In the genomic region with DNA sequence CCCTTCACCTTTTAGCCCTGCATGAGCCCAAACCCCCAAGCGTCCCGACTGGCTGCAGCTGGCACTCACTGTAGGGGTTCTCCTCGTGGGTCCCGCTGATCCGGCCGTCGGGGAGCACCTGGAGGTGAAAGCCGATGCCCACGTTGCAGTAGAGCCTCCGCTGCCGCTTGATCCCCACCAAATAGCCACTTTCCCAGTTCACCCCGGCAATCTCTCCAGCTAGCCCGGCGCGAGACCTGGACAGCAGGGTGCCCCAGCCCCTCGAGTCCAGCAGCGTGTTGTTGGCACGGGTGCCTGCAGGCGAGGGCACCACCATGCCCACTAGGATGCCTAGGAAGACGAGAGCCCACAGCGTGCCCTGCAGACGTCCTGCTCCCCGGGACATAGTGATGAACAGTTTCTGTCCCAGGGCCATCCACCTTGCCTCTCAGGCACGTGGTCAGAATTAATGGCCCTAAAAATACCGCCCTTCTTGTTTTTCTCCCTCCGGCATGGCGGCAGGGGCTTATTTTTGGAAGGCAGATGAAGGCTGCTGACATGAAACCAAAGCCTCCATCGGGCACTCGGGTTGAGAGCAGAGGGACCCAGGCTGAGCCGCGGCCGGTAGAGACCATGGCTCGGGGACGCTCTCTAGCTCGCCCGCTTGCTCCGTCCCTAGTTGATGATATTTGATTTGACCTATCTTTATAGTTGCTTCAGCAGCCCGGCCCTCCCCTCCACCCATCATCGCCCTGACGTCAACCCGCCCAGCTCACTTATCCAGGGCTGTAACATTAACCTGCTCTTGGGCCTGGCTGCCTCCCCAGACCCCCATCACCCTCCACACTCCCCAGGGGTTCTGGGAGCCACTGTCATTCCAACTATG, we compare ENCODE assay signal across 17 cellular contexts. TPM values are rescaled to one million over a fixed set of nuclear protein-coding genes. Genes with fewer than 3 reads are reported as not detected.
DNase-seq lines count a peak whose midpoint lies in the region; ATAC-seq and TF ChIP-seq lines count a peak whose summit lies in the region.
"Had no signal": no experiment of that assay in that cellular context is flagged by ENCODE, and none has a peak within 500 bp of the region (broad histone marks: within the 10 kb centered on the region; RNA-seq: fewer than 3 reads in every experiment).

A gene with protein sequence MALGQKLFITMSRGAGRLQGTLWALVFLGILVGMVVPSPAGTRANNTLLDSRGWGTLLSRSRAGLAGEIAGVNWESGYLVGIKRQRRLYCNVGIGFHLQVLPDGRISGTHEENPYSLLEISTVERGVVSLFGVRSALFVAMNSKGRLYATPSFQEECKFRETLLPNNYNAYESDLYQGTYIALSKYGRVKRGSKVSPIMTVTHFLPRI (minus strand): TSS at position 660 of the 865 bp plus-strand sequence. CDS start 245 bp downstream, at position 415.

- H3K23me2 ChIP-seq in H9 (ENCODE audit: insufficient read length, low read depth, low read length, poor library complexity, severe bottlenecking): peaks cover 8% of the 10 kb centered on the region

- H2BK5ac ChIP-seq in H9 (ENCODE audit: insufficient read length, low read length): no peak within 1 kb of the TSS

- no peaks in the 10 kb centered on the region for H3K79me1 ChIP-seq in H9 (ENCODE audit: insufficient read depth, low read depth, low read length, poor library complexity, severe bottlenecking)

- H4K91ac ChIP-seq in H9 (ENCODE audit: insufficient read length, low read depth, low read length): no peak within 1 kb of the TSS

- no peak within 1 kb of the TSS for H3T11ph ChIP-seq in H9 (ENCODE audit: low read length)

- H3K36me3 Mint-ChIP-seq in H9 (ENCODE audit: insufficient read depth in 1 of 3, low read depth in 3 of 3): peaks cover 0 to 6% (median 0%) of the 10 kb centered on the region in 3 experiments; a peak in 2 of 7 replicates
- no peaks in the 10 kb centered on the region for H3K36me3 Mint-ChIP-seq in neural progenitor cell
- no peaks in the 10 kb centered on the region for H3K36me3 Mint-ChIP-seq in CD8-positive, alpha-beta T cell

- H2AFZ ChIP-seq in H9 (ENCODE audit: low read length): no peak within 1 kb of the TSS
- no peak within 1 kb of the TSS for H2AFZ ChIP-seq in neural progenitor cell (replicated peaks)

- no peak for TF ChIP-seq EP300 in esophagus muscularis mucosa (IDR thresholded peaks at IDR 0.05)

- no peak within 1 kb of the TSS for H3K4me3 Mint-ChIP-seq in H9
- H3K4me3 Mint-ChIP-seq in neural progenitor cell: no peak within 1 kb of the TSS
- H3K4me3 Mint-ChIP-seq in CD8-positive, alpha-beta T cell: no peak within 1 kb of the TSS

- H3K23ac ChIP-seq in H9 (ENCODE audit: insufficient read length, low read depth, low read length): no peak within 1 kb of the TSS

- POLR2A ChIA-PET in CD8-positive, alpha-beta T cell (lab: Charles Lee): interaction anchor here (1.4 kb wide), 1 partner anchor 25 kb away, joined by 3 read pairs; no protein-coding TSS in a partner anchor

- peaks cover 10% of the 10 kb centered on the region for H3K27me3 Mint-ChIP-seq in H9 (ENCODE audit: low read depth)
- H3K27me3 Mint-ChIP-seq in neural progenitor cell (ENCODE audit: insufficient read depth, low read depth): peaks cover 10% of the 10 kb centered on the region
- H3K27me3 Mint-ChIP-seq in CD8-positive, alpha-beta T cell (ENCODE audit: low read depth): peaks cover 3% of the 10 kb centered on the region

- H3K27ac ChIP-seq in H9 (ENCODE audit: insufficient read length, low read depth, low read length) (no peak within 1 kb of the TSS), esophagus muscularis mucosa (replicated peaks in 1 of 4) (no peak within 1 kb of the TSS), neural progenitor cell (no peak within 1 kb of the TSS), temporal lobe (ENCODE audit: low read depth, low read length) (peak within 1 kb of the TSS; percentile 24)
- H3K27ac ChIP-seq in CD8-positive, alpha-beta T cell (ENCODE audit: low read depth, low read length): no peak within 1 kb of the TSS
- H3K27ac ChIP-seq: RWPE1, SJCRH30 had no signal

- H2BK120ac ChIP-seq in H9 (ENCODE audit: low read depth, low read length, poor library complexity, severe bottlenecking): no peak within 1 kb of the TSS

- H3F3A ChIP-seq in neural progenitor cell (ENCODE audit: low read depth): peaks cover 26% of the 10 kb centered on the region

- H3K4me1 ChIP-seq in H9 (ENCODE audit: insufficient read depth, low read length) (peaks cover 19% of the 10 kb centered on the region; the same call in 1 of the 2 replicates), esophagus muscularis mucosa (no peaks in the 10 kb centered on the region), neural progenitor cell (peaks cover 32% of the 10 kb centered on the region)
- no peaks in the 10 kb centered on the region for H3K4me1 ChIP-seq in CD8-positive, alpha-beta T cell (ENCODE audit: insufficient read depth, low read length)

- no peak within 1 kb of the TSS for H3K4ac ChIP-seq in H9 (ENCODE audit: low read depth, low read length)

- H3K18ac ChIP-seq in H9 (ENCODE audit: insufficient read length, low read depth, low read length): no peak within 1 kb of the TSS

- H2BK12ac ChIP-seq in H9 (ENCODE audit: insufficient read length, low read depth, low read length): no peak within 1 kb of the TSS

- H3K9me3 ChIP-seq in H9 (ENCODE audit: control insufficient read depth, low read depth, low read length) (no peaks in the 10 kb centered on the region), esophagus muscularis mucosa (no peaks in the 10 kb centered on the region), neural progenitor cell (ENCODE audit: low read depth) (no peaks in the 10 kb centered on the region)
- H3K9me3 ChIP-seq in CD8-positive, alpha-beta T cell (ENCODE audit: low read length): no peaks in the 10 kb centered on the region
- H3K9me3 ChIP-seq: SJCRH30 had no signal

- intact Hi-C loops in esophagus muscularis mucosa (cut with DNase I): no loop called here
- intact Hi-C loops in CD8-positive, alpha-beta T cell (cut with DNase I, micrococcal nuclease): no loop called here

- H3K4me1 Mint-ChIP-seq in H9 (peaks cover 62 to 77% of the 10 kb centered on the region in 2 experiments), neural progenitor cell (peaks cover 40% of the 10 kb centered on the region)
- H3K4me1 Mint-ChIP-seq in CD8-positive, alpha-beta T cell (ENCODE audit: low read depth): no peaks in the 10 kb centered on the region

- no peak for TF ChIP-seq POLR2A in esophagus muscularis mucosa (IDR thresholded peaks at IDR 0.05; ENCODE audit: low read depth)

- H3K27me3 ChIP-seq in H9 (ENCODE audit: insufficient read depth, low read length) (no peaks in the 10 kb centered on the region; the same call in 1 of the 2 replicates), esophagus muscularis mucosa (peaks cover 0 to 17% (median 0%) of the 10 kb centered on the region in 4 donors), neural progenitor cell (no peaks in the 10 kb centered on the region)
- H3K27me3 ChIP-seq in CD8-positive, alpha-beta T cell (ENCODE audit: insufficient read depth, low read length): no peaks in the 10 kb centered on the region
- H3K27me3 ChIP-seq: SJCRH30 had no signal

- H3K36me3 ChIP-seq in esophagus muscularis mucosa (no peaks in the 10 kb centered on the region), neural progenitor cell (no peaks in the 10 kb centered on the region)
- H3K36me3 ChIP-seq in CD8-positive, alpha-beta T cell (ENCODE audit: insufficient read depth, low read length): no peaks in the 10 kb centered on the region
- H3K36me3 ChIP-seq: SJCRH30 had no signal

- H3K4me3 ChIP-seq in esophagus muscularis mucosa: no peak within 1 kb of the TSS
- H3K4me3 ChIP-seq in neural progenitor cell: no peak within 1 kb of the TSS
- no peak within 1 kb of the TSS for H3K4me3 ChIP-seq in CD8-positive, alpha-beta T cell (ENCODE audit: low read depth, low read length)
- H3K4me3 ChIP-seq: SJCRH30 had no signal

- CTCF ChIA-PET in CD8-positive, alpha-beta T cell (lab: Charles Lee): interaction anchor here (0.6 to 1.4 kb wide), 2 partner anchors 17 to 23 kb away, joined by 3 read pairs; no protein-coding TSS in a partner anchor

- no peak for DNase-seq in H9
- peak; percentile 79 for DNase-seq in esophagus muscularis mucosa (ENCODE audit: extremely low spot score)
- DNase-seq in neural progenitor cell (ENCODE audit: low spot score): no peak
- no peak for DNase-seq in CD8-positive, alpha-beta T cell
- DNase-seq in DMS114 treated with DMSO at 0.1 percent for 48 hours (lab: John Stamatoyannopoulos, UW; ENCODE audit: unreplicated experiment): no peak
- DNase-seq: C1 segment of cervical spinal cord; DMS153; KBM-7; NCI-H1092; NCI-H2107; NCI-H69; NK-92 treated with Interleukin-12 subunit alpha and Interleukin-12 subunit beta, amount 100 ng/mL, for 24 hours; OCI-M1; SJCRH30 had no signal

- H2AK5ac ChIP-seq in H9 (ENCODE audit: insufficient read length, low read length): no peak within 1 kb of the TSS

- no peak within 1 kb of the TSS for H3K56ac ChIP-seq in H9 (ENCODE audit: insufficient read length, low read depth, low read length)

- H4K8ac ChIP-seq in H9 (replicated peaks; ENCODE audit: insufficient read length, low read depth, low read length): no peak within 1 kb of the TSS

- H3K79me2 ChIP-seq in H9 (ENCODE audit: insufficient read depth, low read length) (no peaks in the 10 kb centered on the region), neural progenitor cell (ENCODE audit: low read depth) (no peaks in the 10 kb centered on the region)

- H3K9me3 Mint-ChIP-seq in H9 (peaks cover 0 to 2% of the 10 kb centered on the region in 2 experiments; a peak in 1 of 5 replicates), neural progenitor cell (no peaks in the 10 kb centered on the region)
- no peaks in the 10 kb centered on the region for H3K9me3 Mint-ChIP-seq in CD8-positive, alpha-beta T cell

- peak within 1 kb of the TSS in 2 of 3 experiments; percentile 57 to 58; a peak in 3 of 7 replicates for H3K27ac Mint-ChIP-seq in H9
- peak within 1 kb of the TSS; percentile 48 for H3K27ac Mint-ChIP-seq in neural progenitor cell
- H3K27ac Mint-ChIP-seq in CD8-positive, alpha-beta T cell: no peak within 1 kb of the TSS

- no peak within 1 kb of the TSS for H2BK20ac ChIP-seq in H9 (ENCODE audit: low read depth, low read length, poor library complexity, severe bottlenecking)

- H3K4me2 ChIP-seq in H9 (ENCODE audit: insufficient read depth, insufficient read length, low read length) (no peak within 1 kb of the TSS), neural progenitor cell (no peak within 1 kb of the TSS)

- WGBS in H9 (ENCODE audit: extremely low coverage, insufficient read length, low lambda C conversion rate): no CpG with 5 or more reads among the region's 41 CpGs
- 91% methylated on average over 28 of the region's 41 CpGs for WGBS in esophagus muscularis mucosa

- no peak within 1 kb of the TSS for H3K9ac ChIP-seq in H9 (ENCODE audit: extremely low read depth, insufficient read length, low read length)
- H3K9ac ChIP-seq in neural progenitor cell: no peak within 1 kb of the TSS

- H3K14ac ChIP-seq in H9 (ENCODE audit: insufficient read depth, low read length): no peak within 1 kb of the TSS

- no peaks in the 10 kb centered on the region for H4K20me1 ChIP-seq in H9 (ENCODE audit: control insufficient read depth, insufficient read depth, insufficient read length)
- H4K20me1 ChIP-seq in neural progenitor cell (ENCODE audit: low read depth): no peaks in the 10 kb centered on the region

- no peak for TF ChIP-seq CTCF in H9 (conservative IDR thresholded peaks at IDR 0.05)
- TF ChIP-seq CTCF in esophagus muscularis mucosa (IDR thresholded peaks at IDR 0.05): no peak
- TF ChIP-seq CTCF in neural progenitor cell (IDR thresholded peaks at IDR 0.05): no peak
- TF ChIP-seq CTCF in CD8-positive, alpha-beta T cell (IDR thresholded peaks at IDR 0.05): no peak

- H2BK15ac ChIP-seq in H9 (ENCODE audit: low read depth, low read length): no peak within 1 kb of the TSS

- no peak for ATAC-seq in CD8-positive, alpha-beta T cell
- no peak for ATAC-seq in HG03039 (IDR thresholded peaks at IDR 0.05; ENCODE audit: unreplicated experiment)

- no peak within 1 kb of the TSS for H4K5ac ChIP-seq in H9 (ENCODE audit: insufficient read length, low read depth, low read length)

RNA-seq across cellular contexts. Expression of the gene that starts here (rescaled TPM):
- total RNA-seq in H9 (2021) (not detected in 2 replicates), esophagus muscularis mucosa (not detected), neural progenitor cell (ENCODE audit: low replicate concordance) (not detected in 2 replicates), temporal lobe (not detected)
- total RNA-seq in CD8-positive, alpha-beta T cell: not detected
- total RNA-seq: SJCRH30 had no signal

Comparison
In these comparisons a context has a peak if more than half of its experiments do, and no peak if none do; other contexts are left out.
1. Peak in DNase-seq in esophagus muscularis mucosa; RNA of the gene not detected or under 1 TPM.